ENCODE assay signal across 22 cellular contexts in genomic region chr7:134882481-134882880, GRCh38.
"Had no signal": no experiment of that assay in that cellular context is flagged by ENCODE, and none has a peak within 500 bp of the region (broad histone marks: within the 10 kb centered on the region; RNA-seq: fewer than 3 reads in every experiment).

No MANE protein-coding gene starts in this region.

- H3K4me1 Mint-ChIP-seq: central memory CD8-positive, alpha-beta T cell; immature natural killer cell; naive B cell; stimulated activated memory B cell treated with anti-CD40 and anti-IgM and Interleukin-4, amounts not matched to agents 10 μg/mL and 1 μg/mL and 100 μg/mL, for 72 hours had no signal

- ATAC-seq: left ventricle myocardium superior; right cardiac atrium; stimulated activated memory B cell treated with anti-CD40 and anti-IgM and Interleukin-4, amounts not matched to agents 10 μg/mL and 1 μg/mL and 100 μg/mL, for 72 hours; upper lobe of right lung had no signal

- H3K27me3 Mint-ChIP-seq: stimulated activated memory B cell treated with anti-CD40 and anti-IgM and Interleukin-4, amounts not matched to agents 10 μg/mL and 1 μg/mL and 100 μg/mL, for 72 hours; stimulated activated naive CD8-positive, alpha-beta T cell treated with anti-CD3 and anti-CD28 coated beads, Interleukin-15, Interleukin-2, amounts not matched to agents 100 ng/mL and 50 ng/mL, for 24 hours had no signal

- H3K9me3 ChIP-seq: esophagus squamous epithelium, spleen, testis, tibial nerve, upper lobe of right lung had no signal

- H3K9me3 Mint-ChIP-seq: central memory CD8-positive, alpha-beta T cell; immature natural killer cell; naive B cell; nephron progenitor cell; stimulated activated memory B cell treated with anti-CD40 and anti-IgM and Interleukin-4, amounts not matched to agents 10 μg/mL and 1 μg/mL and 100 μg/mL, for 72 hours; stimulated activated naive CD8-positive, alpha-beta T cell treated with anti-CD3 and anti-CD28 coated beads, Interleukin-15, Interleukin-2, amounts not matched to agents 100 ng/mL and 50 ng/mL, for 24 hours had no signal

- H3K4me3 Mint-ChIP-seq: central memory CD8-positive, alpha-beta T cell; immature natural killer cell; naive B cell; nephron progenitor cell; stimulated activated memory B cell treated with anti-CD40 and anti-IgM and Interleukin-4, amounts not matched to agents 10 μg/mL and 1 μg/mL and 100 μg/mL, for 72 hours; stimulated activated naive CD8-positive, alpha-beta T cell treated with anti-CD3 and anti-CD28 coated beads, Interleukin-15, Interleukin-2, amounts not matched to agents 100 ng/mL and 50 ng/mL, for 24 hours had no signal

- H3K4me3 ChIP-seq: esophagus squamous epithelium, lung, spleen, testis, tibial nerve, upper lobe of right lung had no signal

- H3K27ac ChIP-seq: epithelial cell of prostate, spleen, testis, upper lobe of right lung had no signal

- H3K36me3 Mint-ChIP-seq: immature natural killer cell; naive B cell; stimulated activated memory B cell treated with anti-CD40 and anti-IgM and Interleukin-4, amounts not matched to agents 10 μg/mL and 1 μg/mL and 100 μg/mL, for 72 hours had no signal

- FAIRE-seq: keratinocyte had no signal

- DNase-seq: effector memory CD4-positive, alpha-beta T cell; esophagus squamous epithelium; foreskin fibroblast; immature natural killer cell; left ventricle myocardium superior; mesenchymal stem cell; naive B cell; nephron progenitor cell; right cardiac atrium; spleen; stimulated activated CD4-positive, alpha-beta T cell treated with anti-CD3 and anti-CD28 coated beads, Interleukin-15, amount 100 ng/mL, for 24 hours; stimulated activated CD4-positive, alpha-beta T cell treated with anti-CD3 and anti-CD28 coated beads, Interleukin-1b, Interleukin-23, amount 100 ng/mL, for 48 hours; stimulated activated CD4-positive, alpha-beta T cell treated with anti-CD3 and anti-CD28 coated beads, Interleukin-4, amount 100 ng/mL, for 24 hours; testis; upper lobe of right lung had no signal

- H3K36me3 ChIP-seq: esophagus squamous epithelium, spleen, tibial nerve, upper lobe of right lung had no signal

- H3K27ac Mint-ChIP-seq: immature natural killer cell; naive B cell; nephron progenitor cell; stimulated activated memory B cell treated with anti-CD40 and anti-IgM and Interleukin-4, amounts not matched to agents 10 μg/mL and 1 μg/mL and 100 μg/mL, for 72 hours; stimulated activated naive CD8-positive, alpha-beta T cell treated with anti-CD3 and anti-CD28 coated beads, Interleukin-15, Interleukin-2, amounts not matched to agents 100 ng/mL and 50 ng/mL, for 24 hours had no signal

- H3K27me3 ChIP-seq: esophagus squamous epithelium, spleen, testis, tibial nerve, upper lobe of right lung had no signal
